Comparison of ENCODE assay signal across 15 cellular contexts in genomic region chr15:47803767-47804166, GRCh38.
"Had no signal": no experiment of that assay in that cellular context is flagged by ENCODE, and none has a peak within 500 bp of the region (broad histone marks: within the 10 kb centered on the region; RNA-seq: fewer than 3 reads in every experiment).

No MANE protein-coding gene starts in this region.

- H3K27me3 ChIP-seq: transverse colon, vagina had no signal

- H3K4me3 ChIP-seq: lower lobe of right lung, right lobe of liver, smooth muscle cell, transverse colon, vagina had no signal

- ATAC-seq: activated T-helper 17 cell treated with anti-CD3 and anti-CD28 coated beads, Interleukin-2, amount 50 U/mL, for 72 hours; lower lobe of right lung; right lobe of liver had no signal

- H3K4me1 ChIP-seq: lower lobe of right lung, right lobe of liver, transverse colon, vagina had no signal

- H3K9me3 ChIP-seq: lower lobe of right lung, right lobe of liver, transverse colon, vagina had no signal

- DNase-seq: activated CD4-positive, alpha-beta T cell treated with anti-CD3 and anti-CD28 coated beads for 1 hour; activated CD4-positive, alpha-beta T cell treated with anti-CD3 and anti-CD28 coated beads, Interleukin-2, amount 50 U/mL, for 4 hours; activated naive CD4-positive, alpha-beta T cell treated with anti-CD3 and anti-CD28 coated beads, Interleukin-2, amount 50 U/mL, for 16 hours; activated T-cell treated with anti-CD3 and anti-CD28 coated beads for 4 hours; lower lobe of right lung; midbrain; right lobe of liver; stimulated activated CD4-positive, alpha-beta T cell treated with anti-CD3 and anti-CD28 coated beads, Interleukin-4, amount 100 ng/mL, for 4 hours; stimulated activated CD8-positive, alpha-beta memory T cell treated with anti-CD3 and anti-CD28 coated beads, Interleukin-4, amount 100 ng/mL, for 48 hours; stimulated activated naive CD4-positive, alpha-beta T cell treated with Interleukin-2 at 50 U/mL for 16 hours; transverse colon had no signal

- H3K36me3 ChIP-seq: lower lobe of right lung, right lobe of liver, transverse colon, vagina had no signal

- H3K27ac ChIP-seq: lower lobe of right lung, right lobe of liver, transverse colon, vagina, VCaP had no signal
